18 cellular contexts compared by ENCODE assay signal in genomic region chr20:63105211-63106107, GRCh38.
"Had no signal": no experiment of that assay in that cellular context is flagged by ENCODE, and none has a peak within 500 bp of the region (broad histone marks: within the 10 kb centered on the region; RNA-seq: fewer than 3 reads in every experiment).

No MANE protein-coding gene starts in this region.

- H3K36me3 ChIP-seq: heart right ventricle, neutrophil, pancreas, thoracic aorta, vagina had no signal

- ATAC-seq: activated T-cell treated with anti-CD3 and anti-CD28 coated beads, Interleukin-2, amount 50 U/mL, for 72 hours; naive thymus-derived CD8-positive, alpha-beta T cell; WTC11 had no signal

- H3K9me3 ChIP-seq: neutrophil, pancreas, vagina had no signal

- H3K27ac ChIP-seq: epithelial cell of prostate, heart right ventricle, neutrophil, pancreas, thoracic aorta, vagina had no signal

- DNase-seq: activated CD4-positive, alpha-beta T cell treated with anti-CD3 and anti-CD28 coated beads, Interleukin-2, amount 50 U/mL, for 48 hours; activated effector memory CD4-positive, alpha-beta T cell treated with Interleukin-2 at 50 U/mL for 16 hours; activated naive CD4-positive, alpha-beta T cell treated with anti-CD3 and anti-CD28 coated beads for 36 hours; activated T-cell treated with anti-CD3 and anti-CD28 coated beads, Interleukin-2, amount 50 U/mL, for 72 hours; islet precursor cell; stimulated activated CD4-positive, alpha-beta T cell treated with anti-CD3 and anti-CD28 coated beads, Interleukin-4, amount 100 ng/mL, for 1 hour; stimulated activated naive CD4-positive, alpha-beta T cell; T-helper 1 cell; T-helper 9 cell had no signal

- H3K27me3 ChIP-seq: pancreas, vagina had no signal

- H3K4me1 ChIP-seq: pancreas, vagina had no signal

- H3K4me3 ChIP-seq: heart right ventricle, lung, pancreas, thoracic aorta, vagina had no signal
